ENCODE assay signal across 10 cellular contexts in genomic region chr4:37767546-37767945, GRCh38. TPM values are rescaled to one million over a fixed set of nuclear protein-coding genes. Genes with fewer than 3 reads are reported as not detected.
DNase-seq lines count a peak whose midpoint lies in the region; ATAC-seq, FAIRE-seq and TF ChIP-seq lines count a peak whose summit lies in the region.
"Had no signal": no experiment of that assay in that cellular context is flagged by ENCODE, and none has a peak within 500 bp of the region (broad histone marks: within the 10 kb centered on the region; RNA-seq: fewer than 3 reads in every experiment).

No MANE protein-coding gene starts in this region.

- intact Hi-C loops in psoas muscle (cut with DNase I) = no loop called here

- TF ChIP-seq POLR2A in GM12891 (IDR thresholded peaks at IDR 0.05; ENCODE audit: low read depth, low read length) = no peak

- no peaks in the 10 kb centered on the region for H3K27me3 ChIP-seq in HL-60 (ENCODE audit: insufficient read depth, poor library complexity, severe bottlenecking)
- H3K27me3 ChIP-seq in psoas muscle (ENCODE audit: insufficient read depth in 3 of 3, low read length in 2 of 3) = no peaks in the 10 kb centered on the region

- H3K4me1 ChIP-seq in psoas muscle = no peaks in the 10 kb centered on the region

- no peaks in the 10 kb centered on the region for H3K9me3 ChIP-seq in psoas muscle

- no peak for FAIRE-seq in GM12891 (lab: Jason Lieb, UNC)
- FAIRE-seq: islet of Langerhans had no signal

- ATAC-seq in esophagus mucosa (peak; percentile 55), psoas muscle (peak in 1 of 4 donors; percentile 12), HG02852 (IDR thresholded peaks at IDR 0.05; ENCODE audit: unreplicated experiment) (no peak)

- H3K27ac ChIP-seq in HL-60 (replicated peaks) = peak overlapping the region; percentile 53
- H3K27ac ChIP-seq in psoas muscle = no peak overlapping the region

- DNase-seq in HL-60 (ENCODE audit: low read depth in 1 of 2, low spot score in 1 of 2) = peak in 1 of 2 experiments; percentile 78
- peak; percentile 53 for DNase-seq in NCI-H510A (lab: John Stamatoyannopoulos, UW)
- DNase-seq in psoas muscle = peak; percentile 56 to 69
- DNase-seq in dedifferentiated amniotic fluid mesenchymal stem cell (ENCODE audit: extremely low spot score) = no peak
- DNase-seq in GM12891 (ENCODE audit: insufficient read length, low spot score) = no peak
- no peak for DNase-seq in stimulated activated CD4-positive, alpha-beta T cell treated with anti-CD3 and anti-CD28 coated beads, Interleukin-2, amount 100 ng/mL, for 24 hours
- DNase-seq: activated T-cell treated with anti-CD3 and anti-CD28 coated beads, Interleukin-2, amount 50 U/mL, for 24 hours had no signal

- TF ChIP-seq CTCF in HL-60 (IDR thresholded peaks at IDR 0.05; ENCODE audit: insufficient read depth, low read length) (no peak), psoas muscle (IDR thresholded peaks at IDR 0.05) (no peak)

- WGBS in psoas muscle, 3 donors = 37 to 43% (median 41%) methylated on average over 5 of the region's 5 CpGs

- no peak overlapping the region for H3K4me3 ChIP-seq in HL-60 (replicated peaks; ENCODE audit: insufficient read depth, low read length)
- no peak overlapping the region for H3K4me3 ChIP-seq in psoas muscle

- H3K36me3 ChIP-seq in psoas muscle (ENCODE audit: insufficient read depth in 1 of 2, low read depth in 1 of 2) = no peaks in the 10 kb centered on the region

TF ChIP-seq in GM12891, 5 proteins besides CTCF, POLR2A, EP300 and RAD21:
- TF ChIP-seq SPI1 (IDR thresholded peaks at IDR 0.05; ENCODE audit: low read depth, low read length) (no peak), PAX5 (IDR thresholded peaks at IDR 0.05; ENCODE audit: insufficient read depth, low read length, severe bottlenecking) (no peak), POLR2AphosphoS5 (IDR thresholded peaks at IDR 0.05; ENCODE audit: low read depth, low read length) (no peak), TAF1 (IDR thresholded peaks at IDR 0.05; ENCODE audit: low read depth, low read length) (no peak), POU2F2 (IDR thresholded peaks at IDR 0.05; ENCODE audit: low read depth, low read length) (no peak)

RNA-seq across cellular contexts. Expression of gene PGM2, which starts 58.9 kb away (rescaled TPM):
- total RNA-seq in esophagus mucosa = 114 TPM
- total RNA-seq in psoas muscle = 1 to 10 TPM; 2.5 to 4.7 (median 4.0) TPM
- 1 to 10 TPM; 1.1 to 1.8 (median 1.4) TPM for polyA plus RNA-seq in psoas muscle
- 19.3 TPM for polyA plus RNA-seq in GM12891 (2012; ENCODE audit: low read depth, missing spikeins)

Comparison
In these comparisons a context has a peak if more than half of its experiments do, and no peak if none do; other contexts are left out.
1. DNase-seq: peak in NCI-H510A (single experiment) and psoas muscle (2 of 2); none in dedifferentiated amniotic fluid mesenchymal stem cell (single experiment), GM12891 (single experiment) and stimulated activated CD4-positive, alpha-beta T cell treated with anti-CD3 and anti-CD28 coated beads, Interleukin-2, amount 100 ng/mL, for 24 hours (0 of 2).
2. RNA of gene PGM2, which starts 58.9 kb away (total RNA-seq): 114 TPM in esophagus mucosa (single experiment); 2.5 to 4.7 TPM in psoas muscle; every median in the first group is over 10 times any median in the second.